1 cellular context compared by ENCODE assay signal in genomic region chr10:12720217-12720981, GRCh38.
TF ChIP-seq lines count a peak whose summit lies in the region.

No MANE protein-coding gene starts in this region.

TF ChIP-seq in HepG2, 621 proteins besides CTCF, POLR2A, EP300 and RAD21 (continued from another document and continues in another):
- TF ChIP-seq PRDM10 (CRISPR knock-in tag; IDR thresholded peaks at IDR 0.05; ENCODE audit: low read depth) (no peak), BCL6 (CRISPR knock-in tag; IDR thresholded peaks at IDR 0.05) (peak; percentile 76), HHEX (CRISPR knock-in tag; IDR thresholded peaks at IDR 0.05) (peak; percentile 76), ARNT (IDR thresholded peaks at IDR 0.05) (no peak), ZNF552 (CRISPR knock-in tag; IDR thresholded peaks at IDR 0.05; ENCODE audit: borderline replicate concordance) (no peak), SP140L (CRISPR knock-in tag; IDR thresholded peaks at IDR 0.05; ENCODE audit: borderline replicate concordance) (no peak), HOXD1 (CRISPR knock-in tag; IDR thresholded peaks at IDR 0.05) (no peak), KLF6 (CRISPR knock-in tag; IDR thresholded peaks at IDR 0.05) (no peak), ZNF816 (CRISPR knock-in tag; IDR thresholded peaks at IDR 0.05; ENCODE audit: borderline replicate concordance) (no peak), RFXAP (CRISPR knock-in tag; IDR thresholded peaks at IDR 0.05; ENCODE audit: borderline replicate concordance) (no peak), SNAPC4 (CRISPR knock-in tag; IDR thresholded peaks at IDR 0.05) (no peak), ZNF569 (CRISPR knock-in tag; IDR thresholded peaks at IDR 0.05; ENCODE audit: borderline replicate concordance) (no peak), SOX13 (IDR thresholded peaks at IDR 0.05) (no peak; the same call in 1 of the 2 replicates), SOX13 (CRISPR knock-in tag; conservative IDR thresholded peaks at IDR 0.05 in 1 of 2, IDR thresholded peaks at IDR 0.05 in 1 of 2) (peak in 1 of 2 experiments; percentile 92; a peak in 2 of 4 replicates), ZNF503 (CRISPR knock-in tag; IDR thresholded peaks at IDR 0.05) (no peak), TCF7 (IDR thresholded peaks at IDR 0.05; ENCODE audit: low read depth) (0 out of 2 replicates have a peak, but pooled peaks have one; percentile 10), PHF21A (CRISPR knock-in tag; IDR thresholded peaks at IDR 0.05) (no peak), ZNF205 (CRISPR knock-in tag; IDR thresholded peaks at IDR 0.05) (no peak), CREB1 (IDR thresholded peaks at IDR 0.05) (peak; percentile 74), CREB1 (CRISPR knock-in tag; IDR thresholded peaks at IDR 0.05) (peak; percentile 62), ZMAT5 (CRISPR knock-in tag; IDR thresholded peaks at IDR 0.05; ENCODE audit: borderline replicate concordance, low read depth) (no peak), HMG20A (CRISPR knock-in tag; IDR thresholded peaks at IDR 0.05; ENCODE audit: borderline replicate concordance) (peak; percentile 89)
- TF ChIP-seq, protein P1, sequence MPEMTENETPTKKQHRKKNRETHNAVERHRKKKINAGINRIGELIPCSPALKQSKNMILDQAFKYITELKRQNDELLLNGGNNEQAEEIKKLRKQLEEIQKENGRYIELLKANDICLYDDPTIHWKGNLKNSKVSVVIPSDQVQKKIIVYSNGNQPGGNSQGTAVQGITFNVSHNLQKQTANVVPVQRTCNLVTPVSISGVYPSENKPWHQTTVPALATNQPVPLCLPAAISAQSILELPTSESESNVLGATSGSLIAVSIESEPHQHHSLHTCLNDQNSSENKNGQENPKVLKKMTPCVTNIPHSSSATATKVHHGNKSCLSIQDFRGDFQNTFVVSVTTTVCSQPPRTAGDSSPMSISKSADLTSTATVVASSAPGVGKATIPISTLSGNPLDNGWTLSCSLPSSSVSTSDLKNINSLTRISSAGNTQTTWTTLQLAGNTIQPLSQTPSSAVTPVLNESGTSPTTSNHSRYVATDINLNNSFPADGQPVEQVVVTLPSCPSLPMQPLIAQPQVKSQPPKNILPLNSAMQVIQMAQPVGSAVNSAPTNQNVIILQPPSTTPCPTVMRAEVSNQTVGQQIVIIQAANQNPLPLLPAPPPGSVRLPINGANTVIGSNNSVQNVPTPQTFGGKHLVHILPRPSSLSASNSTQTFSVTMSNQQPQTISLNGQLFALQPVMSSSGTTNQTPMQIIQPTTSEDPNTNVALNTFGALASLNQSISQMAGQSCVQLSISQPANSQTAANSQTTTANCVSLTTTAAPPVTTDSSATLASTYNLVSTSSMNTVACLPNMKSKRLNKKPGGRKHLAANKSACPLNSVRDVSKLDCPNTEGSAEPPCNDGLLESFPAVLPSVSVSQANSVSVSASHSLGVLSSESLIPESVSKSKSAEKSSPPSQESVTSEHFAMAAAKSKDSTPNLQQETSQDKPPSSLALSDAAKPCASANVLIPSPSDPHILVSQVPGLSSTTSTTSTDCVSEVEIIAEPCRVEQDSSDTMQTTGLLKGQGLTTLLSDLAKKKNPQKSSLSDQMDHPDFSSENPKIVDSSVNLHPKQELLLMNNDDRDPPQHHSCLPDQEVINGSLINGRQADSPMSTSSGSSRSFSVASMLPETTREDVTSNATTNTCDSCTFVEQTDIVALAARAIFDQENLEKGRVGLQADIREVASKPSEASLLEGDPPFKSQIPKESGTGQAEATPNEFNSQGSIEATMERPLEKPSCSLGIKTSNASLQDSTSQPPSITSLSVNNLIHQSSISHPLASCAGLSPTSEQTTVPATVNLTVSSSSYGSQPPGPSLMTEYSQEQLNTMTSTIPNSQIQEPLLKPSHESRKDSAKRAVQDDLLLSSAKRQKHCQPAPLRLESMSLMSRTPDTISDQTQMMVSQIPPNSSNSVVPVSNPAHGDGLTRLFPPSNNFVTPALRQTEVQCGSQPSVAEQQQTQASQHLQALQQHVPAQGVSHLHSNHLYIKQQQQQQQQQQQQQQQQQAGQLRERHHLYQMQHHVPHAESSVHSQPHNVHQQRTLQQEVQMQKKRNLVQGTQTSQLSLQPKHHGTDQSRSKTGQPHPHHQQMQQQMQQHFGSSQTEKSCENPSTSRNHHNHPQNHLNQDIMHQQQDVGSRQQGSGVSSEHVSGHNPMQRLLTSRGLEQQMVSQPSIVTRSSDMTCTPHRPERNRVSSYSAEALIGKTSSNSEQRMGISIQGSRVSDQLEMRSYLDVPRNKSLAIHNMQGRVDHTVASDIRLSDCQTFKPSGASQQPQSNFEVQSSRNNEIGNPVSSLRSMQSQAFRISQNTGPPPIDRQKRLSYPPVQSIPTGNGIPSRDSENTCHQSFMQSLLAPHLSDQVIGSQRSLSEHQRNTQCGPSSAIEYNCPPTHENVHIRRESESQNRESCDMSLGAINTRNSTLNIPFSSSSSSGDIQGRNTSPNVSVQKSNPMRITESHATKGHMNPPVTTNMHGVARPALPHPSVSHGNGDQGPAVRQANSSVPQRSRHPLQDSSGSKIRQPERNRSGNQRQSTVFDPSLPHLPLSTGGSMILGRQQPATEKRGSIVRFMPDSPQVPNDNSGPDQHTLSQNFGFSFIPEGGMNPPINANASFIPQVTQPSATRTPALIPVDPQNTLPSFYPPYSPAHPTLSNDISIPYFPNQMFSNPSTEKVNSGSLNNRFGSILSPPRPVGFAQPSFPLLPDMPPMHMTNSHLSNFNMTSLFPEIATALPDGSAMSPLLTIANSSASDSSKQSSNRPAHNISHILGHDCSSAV (CRISPR knock-in tag; IDR thresholded peaks at IDR 0.05; ENCODE audit: borderline replicate concordance) = no peak
- TF ChIP-seq, protein P2, sequence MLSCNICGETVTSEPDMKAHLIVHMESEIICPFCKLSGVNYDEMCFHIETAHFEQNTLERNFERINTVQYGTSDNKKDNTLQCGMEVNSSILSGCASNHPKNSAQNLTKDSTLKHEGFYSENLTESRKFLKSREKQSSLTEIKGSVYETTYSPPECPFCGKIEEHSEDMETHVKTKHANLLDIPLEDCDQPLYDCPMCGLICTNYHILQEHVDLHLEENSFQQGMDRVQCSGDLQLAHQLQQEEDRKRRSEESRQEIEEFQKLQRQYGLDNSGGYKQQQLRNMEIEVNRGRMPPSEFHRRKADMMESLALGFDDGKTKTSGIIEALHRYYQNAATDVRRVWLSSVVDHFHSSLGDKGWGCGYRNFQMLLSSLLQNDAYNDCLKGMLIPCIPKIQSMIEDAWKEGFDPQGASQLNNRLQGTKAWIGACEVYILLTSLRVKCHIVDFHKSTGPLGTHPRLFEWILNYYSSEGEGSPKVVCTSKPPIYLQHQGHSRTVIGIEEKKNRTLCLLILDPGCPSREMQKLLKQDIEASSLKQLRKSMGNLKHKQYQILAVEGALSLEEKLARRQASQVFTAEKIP (CRISPR knock-in tag; IDR thresholded peaks at IDR 0.05; ENCODE audit: borderline replicate concordance) = no peak
- TF ChIP-seq, protein P3, sequence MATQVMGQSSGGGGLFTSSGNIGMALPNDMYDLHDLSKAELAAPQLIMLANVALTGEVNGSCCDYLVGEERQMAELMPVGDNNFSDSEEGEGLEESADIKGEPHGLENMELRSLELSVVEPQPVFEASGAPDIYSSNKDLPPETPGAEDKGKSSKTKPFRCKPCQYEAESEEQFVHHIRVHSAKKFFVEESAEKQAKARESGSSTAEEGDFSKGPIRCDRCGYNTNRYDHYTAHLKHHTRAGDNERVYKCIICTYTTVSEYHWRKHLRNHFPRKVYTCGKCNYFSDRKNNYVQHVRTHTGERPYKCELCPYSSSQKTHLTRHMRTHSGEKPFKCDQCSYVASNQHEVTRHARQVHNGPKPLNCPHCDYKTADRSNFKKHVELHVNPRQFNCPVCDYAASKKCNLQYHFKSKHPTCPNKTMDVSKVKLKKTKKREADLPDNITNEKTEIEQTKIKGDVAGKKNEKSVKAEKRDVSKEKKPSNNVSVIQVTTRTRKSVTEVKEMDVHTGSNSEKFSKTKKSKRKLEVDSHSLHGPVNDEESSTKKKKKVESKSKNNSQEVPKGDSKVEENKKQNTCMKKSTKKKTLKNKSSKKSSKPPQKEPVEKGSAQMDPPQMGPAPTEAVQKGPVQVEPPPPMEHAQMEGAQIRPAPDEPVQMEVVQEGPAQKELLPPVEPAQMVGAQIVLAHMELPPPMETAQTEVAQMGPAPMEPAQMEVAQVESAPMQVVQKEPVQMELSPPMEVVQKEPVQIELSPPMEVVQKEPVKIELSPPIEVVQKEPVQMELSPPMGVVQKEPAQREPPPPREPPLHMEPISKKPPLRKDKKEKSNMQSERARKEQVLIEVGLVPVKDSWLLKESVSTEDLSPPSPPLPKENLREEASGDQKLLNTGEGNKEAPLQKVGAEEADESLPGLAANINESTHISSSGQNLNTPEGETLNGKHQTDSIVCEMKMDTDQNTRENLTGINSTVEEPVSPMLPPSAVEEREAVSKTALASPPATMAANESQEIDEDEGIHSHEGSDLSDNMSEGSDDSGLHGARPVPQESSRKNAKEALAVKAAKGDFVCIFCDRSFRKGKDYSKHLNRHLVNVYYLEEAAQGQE (IDR thresholded peaks at IDR 0.05; ENCODE audit: borderline replicate concordance in 1 of 2, low read depth in 1 of 2, low read length in 2 of 2) = no peak
